Comparison of ENCODE assay signal across 10 cellular contexts in genomic region chr2:72146357-72147302, GRCh38. TPM values are rescaled to one million over a fixed set of nuclear protein-coding genes. Genes with fewer than 3 reads are reported as not detected.
A peak's percentile ranks its signal among the peaks of the same experiment; 100 is the strongest.
DNase-seq lines count a peak whose midpoint lies in the region; ATAC-seq, FAIRE-seq and TF ChIP-seq lines count a peak whose summit lies in the region.
"Had no signal": no experiment of that assay in that cellular context is flagged by ENCODE, and none has a peak within 500 bp of the region (broad histone marks: within the 10 kb centered on the region; RNA-seq: fewer than 3 reads in every experiment).

No MANE protein-coding gene starts in this region.

- H3K27ac ChIP-seq in astrocyte (ENCODE audit: low read depth, low read length) (no peak overlapping the region), lung (ENCODE audit: low read depth in 1 of 2, low read length in 1 of 2) (no peak overlapping the region), tibial nerve (peak overlapping the region in 2 of 4 donors; percentile 3 to 80)
- no peak overlapping the region for H3K27ac ChIP-seq in effector memory CD4-positive, alpha-beta T cell (ENCODE audit: insufficient read depth, low read length, poor library complexity, severe bottlenecking)
- H3K27ac ChIP-seq: uterus had no signal

- TF ChIP-seq EP300 in tibial nerve (IDR thresholded peaks at IDR 0.05), result no peak

- FAIRE-seq in astrocyte (lab: Jason Lieb, UNC), result no peak
- FAIRE-seq: TTC549 had no signal

- TF ChIP-seq CTCF in astrocyte (IDR thresholded peaks at IDR 0.05; ENCODE audit: insufficient read depth, low read depth, low read length), result no peak
- no peak for TF ChIP-seq CTCF in lung (IDR thresholded peaks at IDR 0.05; ENCODE audit: control extremely low read depth, extremely low read depth)
- no peak for TF ChIP-seq CTCF in tibial nerve (IDR thresholded peaks at IDR 0.05)

- H3K4me3 Mint-ChIP-seq in activated T-cell treated with anti-CD3 and anti-CD28 coated beads, Interleukin-2, amount 50 U/mL, for 4 hours, result peak overlapping the region; percentile 56
- H3K4me3 Mint-ChIP-seq in astrocyte (ENCODE audit: unreplicated experiment), result peak overlapping the region; percentile 67

- H3K27ac Mint-ChIP-seq in astrocyte (ENCODE audit: unreplicated experiment), result peak overlapping the region; percentile 75

- H3K36me3 ChIP-seq in astrocyte (ENCODE audit: insufficient read depth, low read length), result no peaks in the 10 kb centered on the region
- H3K36me3 ChIP-seq in lung (ENCODE audit: control insufficient read depth in 2 of 2, insufficient read depth in 2 of 2, low read length in 2 of 2), result no peaks in the 10 kb centered on the region
- no peaks in the 10 kb centered on the region for H3K36me3 ChIP-seq in tibial nerve
- no peaks in the 10 kb centered on the region for H3K36me3 ChIP-seq in effector memory CD4-positive, alpha-beta T cell (ENCODE audit: control insufficient read depth, insufficient read depth, low read length)
- H3K36me3 ChIP-seq: uterus had no signal

- no peaks in the 10 kb centered on the region for H3K79me2 ChIP-seq in astrocyte (ENCODE audit: insufficient read depth, low read length)

- H4K20me1 ChIP-seq in astrocyte (ENCODE audit: insufficient read depth, low read length), result peaks cover 3% of the 10 kb centered on the region

- H3K4me1 ChIP-seq in astrocyte (ENCODE audit: insufficient read depth, low read length) (peaks cover 37% of the 10 kb centered on the region), lung (ENCODE audit: control insufficient read depth in 2 of 2, insufficient read depth in 2 of 2, low read length in 2 of 2) (peaks cover 3 to 37% of the 10 kb centered on the region in 2 donors), tibial nerve (peaks cover 0 to 88% (median 63%) of the 10 kb centered on the region in 4 donors)
- peaks cover 33% of the 10 kb centered on the region for H3K4me1 ChIP-seq in effector memory CD4-positive, alpha-beta T cell (ENCODE audit: control insufficient read depth, insufficient read depth, low read length, poor library complexity, severe bottlenecking)

- peaks cover 44% of the 10 kb centered on the region for H3K4me1 Mint-ChIP-seq in activated T-cell treated with anti-CD3 and anti-CD28 coated beads, Interleukin-2, amount 50 U/mL, for 4 hours (ENCODE audit: low read depth)
- peaks cover 8% of the 10 kb centered on the region for H3K4me1 Mint-ChIP-seq in astrocyte (ENCODE audit: low read depth, unreplicated experiment)

- DNase-seq in activated T-cell treated with anti-CD3 and anti-CD28 coated beads, Interleukin-2, amount 50 U/mL, for 4 hours, result peak; percentile 2
- no peak for DNase-seq in activated T-cell treated with anti-CD3 and anti-CD28 coated beads, Interleukin-2, amount 50 U/mL, for 1 hour
- DNase-seq in astrocyte (ENCODE audit: low read depth) (no peak), lung (ENCODE audit: low spot score) (peak; percentile 27), tibial nerve (ENCODE audit: low spot score in 2 of 2) (peak; percentile 3 to 11)
- DNase-seq in effector memory CD4-positive, alpha-beta T cell, result no peak

- ATAC-seq in activated T-cell treated with anti-CD3 and anti-CD28 coated beads, Interleukin-2, amount 50 U/mL, for 4 hours, result no peak
- ATAC-seq in lung (ENCODE audit: insufficient read depth, low FRiP score) (no peak), HG02763 (IDR thresholded peaks at IDR 0.05; ENCODE audit: unreplicated experiment) (no peak), GM21529 (IDR thresholded peaks at IDR 0.05; ENCODE audit: unreplicated experiment) (no peak)

- no peak overlapping the region for H3K9ac ChIP-seq in astrocyte (ENCODE audit: low read length)

- TF ChIP-seq POLR2A in tibial nerve (IDR thresholded peaks at IDR 0.05), result no peak

- peaks cover 62% of the 10 kb centered on the region for H3K27me3 ChIP-seq in astrocyte (ENCODE audit: insufficient read depth, low read length)
- H3K27me3 ChIP-seq in lung (ENCODE audit: control insufficient read depth, insufficient read depth), result peaks cover 4% of the 10 kb centered on the region
- peaks cover 2 to 67% of the 10 kb centered on the region in 2 donors for H3K27me3 ChIP-seq in tibial nerve
- H3K27me3 ChIP-seq in effector memory CD4-positive, alpha-beta T cell (replicated peaks; ENCODE audit: control insufficient read depth, insufficient read depth, low read length, poor library complexity, severe bottlenecking), result peaks cover 47% of the 10 kb centered on the region

- peak overlapping the region; percentile 63 for H3K4me2 ChIP-seq in astrocyte (ENCODE audit: low read length)

- no peaks in the 10 kb centered on the region for H3K9me3 Mint-ChIP-seq in activated T-cell treated with anti-CD3 and anti-CD28 coated beads, Interleukin-2, amount 50 U/mL, for 4 hours
- peaks cover 10% of the 10 kb centered on the region for H3K9me3 Mint-ChIP-seq in astrocyte (ENCODE audit: unreplicated experiment)

- H2AFZ ChIP-seq in astrocyte (ENCODE audit: low read depth, low read length), result peak overlapping the region; percentile 17

- peaks cover 76% of the 10 kb centered on the region for H3K27me3 Mint-ChIP-seq in activated T-cell treated with anti-CD3 and anti-CD28 coated beads, Interleukin-2, amount 50 U/mL, for 4 hours (ENCODE audit: low read depth)
- peaks cover 71% of the 10 kb centered on the region for H3K27me3 Mint-ChIP-seq in astrocyte (ENCODE audit: low read depth, unreplicated experiment)

- H3K36me3 Mint-ChIP-seq in activated T-cell treated with anti-CD3 and anti-CD28 coated beads, Interleukin-2, amount 50 U/mL, for 4 hours (ENCODE audit: insufficient read depth), result no peaks in the 10 kb centered on the region
- H3K36me3 Mint-ChIP-seq in astrocyte (ENCODE audit: low read depth, unreplicated experiment), result no peaks in the 10 kb centered on the region

- H3K4me3 ChIP-seq in astrocyte (ENCODE audit: insufficient read depth, low read depth, low read length), result no peak overlapping the region
- H3K4me3 ChIP-seq in lung, result peak overlapping the region; percentile 17
- H3K4me3 ChIP-seq in tibial nerve, result peak overlapping the region; percentile 27 to 56 (median 34)
- no peak overlapping the region for H3K4me3 ChIP-seq in effector memory CD4-positive, alpha-beta T cell (ENCODE audit: insufficient read depth, low read depth, low read length, poor library complexity, severe bottlenecking)

- H3K9me3 ChIP-seq in astrocyte (ENCODE audit: insufficient read depth, low read depth, low read length), result peaks cover 4% of the 10 kb centered on the region
- H3K9me3 ChIP-seq in lung (ENCODE audit: control insufficient read depth in 2 of 2, insufficient read depth in 1 of 2, low read length in 1 of 2), result peaks cover 0 to 6% of the 10 kb centered on the region in 2 donors
- no peaks in the 10 kb centered on the region for H3K9me3 ChIP-seq in tibial nerve
- H3K9me3 ChIP-seq in effector memory CD4-positive, alpha-beta T cell (ENCODE audit: control insufficient read depth, low read length), result no peaks in the 10 kb centered on the region
- H3K9me3 ChIP-seq: uterus had no signal

- 6 to 8% methylated on average over 58 of the region's 58 CpGs for WGBS in lung, 2 donors
- 4 to 7% methylated on average over 45 to 53 of the region's 58 CpGs for WGBS in tibial nerve, 2 donors

RNA-seq across cellular contexts. Expression of gene CYP26B1, which starts 1.0 kb away (rescaled TPM):
- total RNA-seq in activated T-cell treated with anti-CD3 and anti-CD28 coated beads, Interleukin-2, amount 50 U/mL, for 4 hours, result under 1 TPM in 1 of 3 donors, not detected in 2; 0.16 TPM
- total RNA-seq in astrocyte (0.77 and 1.2 TPM in 2 replicates), lung (1 to 10 TPM; 2.6 to 4.7 TPM), tibial nerve (10 to 100 TPM; 14.4 to 37.7 (median 34.2) TPM)
- 1 to 10 TPM; 1.1 to 2.2 TPM for polyA plus RNA-seq in lung

Comparison
In these comparisons a context has a peak if more than half of its experiments do, and no peak if none do; other contexts are left out.
1. DNase-seq: peak in activated T-cell treated with anti-CD3 and anti-CD28 coated beads, Interleukin-2, amount 50 U/mL, for 4 hours (single experiment), lung (single experiment) and tibial nerve (2 of 2); none in activated T-cell treated with anti-CD3 and anti-CD28 coated beads, Interleukin-2, amount 50 U/mL, for 1 hour (single experiment), astrocyte (single experiment) and effector memory CD4-positive, alpha-beta T cell (0 of 3).
2. H3K4me3 ChIP-seq: peak in lung (single experiment) and tibial nerve (4 of 4); none in astrocyte (single experiment) and effector memory CD4-positive, alpha-beta T cell (single experiment).